ENCODE assay signal across 11 cellular contexts in genomic region chr9:129761901-129762359, GRCh38. TPM values are rescaled to one million over a fixed set of nuclear protein-coding genes. Genes with fewer than 3 reads are reported as not detected.
A peak's percentile ranks its signal among the peaks of the same experiment; 100 is the strongest.
DNase-seq lines count a peak whose midpoint lies in the region; ATAC-seq and TF ChIP-seq lines count a peak whose summit lies in the region.
"Had no signal": no experiment of that assay in that cellular context is flagged by ENCODE, and none has a peak within 500 bp of the region (broad histone marks: within the 10 kb centered on the region; RNA-seq: fewer than 3 reads in every experiment).

No MANE protein-coding gene starts in this region.

- DNase-seq in Caco-2, result peak in 1 of 2 experiments; percentile 66
- DNase-seq in T-helper 17 cell, result no peak
- no peak for DNase-seq in psoas muscle
- DNase-seq in Kasumi-1 (lab: John Stamatoyannopoulos, UW), result no peak
- no peak for DNase-seq in activated CD4-positive, alpha-beta T cell treated with anti-CD3 and anti-CD28 coated beads for 48 hours
- no peak for DNase-seq in GOT3 (lab: John Stamatoyannopoulos, UW)
- DNase-seq in epidermal melanocyte (ENCODE audit: insufficient read length, low spot score), result no peak
- DNase-seq: activated CD8-positive, alpha-beta memory T cell treated with anti-CD3 and anti-CD28 coated beads, Interleukin-2, amount 50 U/mL, for 48 hours; DND-41 had no signal

- POLR2A ChIA-PET in Caco-2 (lab: Charles Lee), result no interaction called here

- CTCF ChIA-PET in Caco-2 (lab: Charles Lee), result interaction anchor here (0.5 kb wide), 1 partner anchor 37 kb away, joined by 6 read pairs; no protein-coding TSS in a partner anchor

- peaks cover 21% of the 10 kb centered on the region for H3K4me1 ChIP-seq in Caco-2
- H3K4me1 ChIP-seq in gastroesophageal sphincter, result peaks cover 0 to 11% (median 0%) of the 10 kb centered on the region in 3 donors
- no peaks in the 10 kb centered on the region for H3K4me1 ChIP-seq in psoas muscle

- H3K27ac ChIP-seq in gastroesophageal sphincter (peak overlapping the region in 3 of 4 donors; percentile 48 to 80 (median 59)), psoas muscle (peak overlapping the region; percentile 37)

- BruUV-seq in Caco-2 (replicated peaks; lab: Mats Ljungman, UMichigan), result no TSS peak

- H3K27me3 ChIP-seq in Caco-2 (replicated peaks; ENCODE audit: control insufficient read depth, insufficient read depth, low read length) (no peaks in the 10 kb centered on the region), gastroesophageal sphincter (no peaks in the 10 kb centered on the region), psoas muscle (ENCODE audit: insufficient read depth in 3 of 3, low read length in 2 of 3) (peaks cover 0 to 11% (median 2%) of the 10 kb centered on the region in 3 donors)

- H3K9me3 Mint-ChIP-seq in Caco-2 (ENCODE audit: unreplicated experiment), result no peaks in the 10 kb centered on the region

- intact Hi-C loops in Caco-2 (cut with micrococcal nuclease; ENCODE audit: unreplicated experiment), result no loop called here
- intact Hi-C loops in psoas muscle (cut with DNase I), result no loop called here

- 8 to 47% methylated on average over 2 of the region's 6 CpGs for WGBS in gastroesophageal sphincter (ENCODE audit: low coverage in 1 of 2), 2 donors
- 22 to 40% (median 25%) methylated on average over 6 of the region's 6 CpGs for WGBS in psoas muscle, 3 donors

- TF ChIP-seq EP300 in gastroesophageal sphincter (IDR thresholded peaks at IDR 0.05), result no peak

- ATAC-seq in T-helper 17 cell, result no peak
- ATAC-seq in gastroesophageal sphincter, result peak; percentile 34
- peak in 2 of 4 donors; percentile 23 to 59 for ATAC-seq in psoas muscle

- H3K27ac Mint-ChIP-seq in Caco-2 (ENCODE audit: unreplicated experiment), result peak overlapping the region; percentile 28
- peak overlapping the region; percentile 16 for H3K27ac Mint-ChIP-seq in T-helper 17 cell

- H3K27me3 Mint-ChIP-seq in Caco-2 (ENCODE audit: insufficient read depth, unreplicated experiment) (no peaks in the 10 kb centered on the region), T-helper 17 cell (peaks cover 15% of the 10 kb centered on the region)

- H3K4me3 Mint-ChIP-seq in Caco-2 (ENCODE audit: unreplicated experiment), result no peak overlapping the region
- H3K4me3 Mint-ChIP-seq in T-helper 17 cell, result no peak overlapping the region

- H3K4me3 ChIP-seq in Caco-2 (ENCODE audit: low read depth, low read length) (no peak overlapping the region), gastroesophageal sphincter (no peak overlapping the region), psoas muscle (no peak overlapping the region)

- H3K36me3 ChIP-seq in Caco-2 (ENCODE audit: control insufficient read depth, insufficient read depth, low read length), result no peaks in the 10 kb centered on the region
- no peaks in the 10 kb centered on the region for H3K36me3 ChIP-seq in gastroesophageal sphincter
- H3K36me3 ChIP-seq in psoas muscle (ENCODE audit: insufficient read depth in 1 of 2, low read depth in 1 of 2), result no peaks in the 10 kb centered on the region

- H3K9me3 ChIP-seq in Caco-2 (no peaks in the 10 kb centered on the region), T-helper 17 cell (ENCODE audit: control insufficient read depth, low read length, poor library complexity, severe bottlenecking) (no peaks in the 10 kb centered on the region), gastroesophageal sphincter (no peaks in the 10 kb centered on the region), psoas muscle (no peaks in the 10 kb centered on the region)

- H3K36me3 Mint-ChIP-seq in Caco-2 (ENCODE audit: insufficient read depth, unreplicated experiment), result peaks cover 15% of the 10 kb centered on the region
- H3K36me3 Mint-ChIP-seq in T-helper 17 cell (ENCODE audit: low read depth), result peaks cover 2% of the 10 kb centered on the region

- H3K4me1 Mint-ChIP-seq in Caco-2 (ENCODE audit: low read depth, unreplicated experiment), result peaks cover 19% of the 10 kb centered on the region
- H3K4me1 Mint-ChIP-seq in T-helper 17 cell, result peaks cover 7% of the 10 kb centered on the region

- no peak for TF ChIP-seq CTCF in Caco-2 (IDR thresholded peaks at IDR 0.05; ENCODE audit: insufficient read depth in 1 of 2, low read depth in 1 of 2, low read length in 1 of 2, severe bottlenecking in 1 of 2, unreplicated experiment in 1 of 2)
- TF ChIP-seq CTCF in gastroesophageal sphincter (IDR thresholded peaks at IDR 0.05), result no peak
- no peak for TF ChIP-seq CTCF in psoas muscle (IDR thresholded peaks at IDR 0.05)

- no peak for TF ChIP-seq POLR2A in gastroesophageal sphincter (IDR thresholded peaks at IDR 0.05)

RNA-seq across cellular contexts. Expression of gene PTGES, which starts 9.1 kb away (rescaled TPM):
- total RNA-seq in Caco-2 (2022), result 4.0 and 5.6 TPM in 2 replicates
- total RNA-seq in T-helper 17 cell, result under 1 TPM in 1 of 2 donors, not detected in 1; 0.15 TPM
- total RNA-seq in gastroesophageal sphincter, result 10 to 100 TPM in 1 of 4 donors, 1 to 10 TPM in 2, under 1 TPM in 1; 0.78 to 15.1 (median 6.1) TPM
- total RNA-seq in psoas muscle, result under 1 TPM; 0.32 to 0.67 (median 0.50) TPM
- polyA plus RNA-seq in psoas muscle, result under 1 TPM; 0.32 to 0.68 (median 0.40) TPM
- total RNA-seq: endothelial cell of umbilical vein had no signal
- polyA plus RNA-seq: endothelial cell of umbilical vein had no signal

RNA-seq across cellular contexts. Expression of gene TOR1B, which starts 41.1 kb away (rescaled TPM):
- total RNA-seq in Caco-2 (2022) (22.8 and 28.0 TPM in 2 replicates), T-helper 17 cell (10 to 100 TPM; 13.2 to 18.7 TPM), gastroesophageal sphincter (10 to 100 TPM; 17.5 to 55.4 (median 33.8) TPM), psoas muscle (10 to 100 TPM; 13.5 to 15.9 (median 14.3) TPM)
- polyA plus RNA-seq in psoas muscle, result 10 to 100 TPM; 13.0 to 30.1 (median 15.9) TPM
